In genomic region chr20:4722993-4723392, GRCh38 we compare ENCODE assay signal across 32 cellular contexts. TPM values are rescaled to one million over a fixed set of nuclear protein-coding genes. Genes with fewer than 3 reads are reported as not detected.
"Had no signal": no experiment of that assay in that cellular context is flagged by ENCODE, and none has a peak within 500 bp of the region (broad histone marks: within the 10 kb centered on the region; RNA-seq: fewer than 3 reads in every experiment).

No MANE protein-coding gene starts in this region.

- H3K27me3 ChIP-seq: heart left ventricle, left lung, sigmoid colon, spleen, suprapubic skin, transverse colon, upper lobe of left lung, vagina had no signal

- H3K4me3 ChIP-seq: heart left ventricle, left lung, lower lobe of right lung, sigmoid colon, spleen, suprapubic skin, transverse colon, upper lobe of left lung, vagina had no signal

- H3K9me3 Mint-ChIP-seq: immature natural killer cell; nephron; neural crest cell; stimulated activated effector memory CD8-positive, alpha-beta T cell treated with anti-CD3 and anti-CD28 coated beads, Interleukin-12 subunit alpha, Interleukin-12 subunit beta, amount 100 ng/mL, for 72 hours; stimulated activated naive CD8-positive, alpha-beta T cell treated with anti-CD3 and anti-CD28 coated beads, Interleukin-15, Interleukin-2, amounts not matched to agents 100 ng/mL and 50 ng/mL, for 24 hours had no signal

- H3K4me3 Mint-ChIP-seq: immature natural killer cell; neural crest cell; stimulated activated effector memory CD8-positive, alpha-beta T cell treated with anti-CD3 and anti-CD28 coated beads, Interleukin-12 subunit alpha, Interleukin-12 subunit beta, amount 100 ng/mL, for 72 hours; stimulated activated naive CD8-positive, alpha-beta T cell treated with anti-CD3 and anti-CD28 coated beads, Interleukin-15, Interleukin-2, amounts not matched to agents 100 ng/mL and 50 ng/mL, for 24 hours had no signal

- H3K27ac ChIP-seq: heart left ventricle, left lung, lower lobe of right lung, neutrophil, spleen, suprapubic skin, transverse colon, upper lobe of left lung, vagina had no signal

- FAIRE-seq: islet of Langerhans, kidney, small intestine had no signal

- H3K27ac Mint-ChIP-seq: immature natural killer cell; nephron; progenitor cell of endocrine pancreas; stimulated activated effector memory CD8-positive, alpha-beta T cell treated with anti-CD3 and anti-CD28 coated beads, Interleukin-12 subunit alpha, Interleukin-12 subunit beta, amount 100 ng/mL, for 72 hours; stimulated activated naive CD8-positive, alpha-beta T cell treated with anti-CD3 and anti-CD28 coated beads, Interleukin-15, Interleukin-2, amounts not matched to agents 100 ng/mL and 50 ng/mL, for 24 hours had no signal

- H3K27me3 Mint-ChIP-seq: stimulated activated naive CD8-positive, alpha-beta T cell treated with anti-CD3 and anti-CD28 coated beads, Interleukin-15, Interleukin-2, amounts not matched to agents 100 ng/mL and 50 ng/mL, for 24 hours had no signal

- H3K9me3 ChIP-seq: left lung, lower lobe of right lung, neutrophil, sigmoid colon, suprapubic skin, transverse colon, upper lobe of left lung, vagina had no signal

- DNase-seq: heart left ventricle; hypothalamus; immature natural killer cell; kidney; left colon; left lung; lower lobe of right lung; mammary epithelial cell; mesenchymal stem cell; occipital lobe; retina; right cardiac atrium; sigmoid colon; small intestine; spleen; stimulated activated CD4-positive, alpha-beta T cell treated with anti-CD3 and anti-CD28 coated beads, Interleukin-4, amount 100 ng/mL, for 24 hours; stimulated activated naive CD4-positive, alpha-beta T cell; transverse colon; upper lobe of left lung had no signal

- H3K36me3 Mint-ChIP-seq: immature natural killer cell; stimulated activated effector memory CD8-positive, alpha-beta T cell treated with anti-CD3 and anti-CD28 coated beads, Interleukin-12 subunit alpha, Interleukin-12 subunit beta, amount 100 ng/mL, for 72 hours had no signal

- H3K36me3 ChIP-seq: heart left ventricle, left lung, lower lobe of right lung, neutrophil, sigmoid colon, spleen, suprapubic skin, transverse colon, upper lobe of left lung, vagina had no signal

- ATAC-seq: heart left ventricle; left colon; left lung; lower lobe of right lung; right cardiac atrium; stimulated activated effector memory CD8-positive, alpha-beta T cell treated with anti-CD3 and anti-CD28 coated beads, Interleukin-12 subunit alpha, Interleukin-12 subunit beta, amount 100 ng/mL, for 72 hours had no signal

RNA-seq across cellular contexts. Expression of gene PRND, which starts 1.3 kb away (rescaled TPM):
- total RNA-seq: kidney, left lung, lower lobe of right lung, mammary epithelial cell, mucosa of gallbladder, neural crest cell, osteocyte, progenitor cell of endocrine pancreas, right cardiac atrium, spleen, subcutaneous adipose tissue, suprapubic skin, transverse colon, vagina had no signal
- polyA plus RNA-seq: heart left ventricle, immature natural killer cell, liver, mammary epithelial cell, right cardiac atrium, small intestine had no signal
